In the genomic region with DNA sequence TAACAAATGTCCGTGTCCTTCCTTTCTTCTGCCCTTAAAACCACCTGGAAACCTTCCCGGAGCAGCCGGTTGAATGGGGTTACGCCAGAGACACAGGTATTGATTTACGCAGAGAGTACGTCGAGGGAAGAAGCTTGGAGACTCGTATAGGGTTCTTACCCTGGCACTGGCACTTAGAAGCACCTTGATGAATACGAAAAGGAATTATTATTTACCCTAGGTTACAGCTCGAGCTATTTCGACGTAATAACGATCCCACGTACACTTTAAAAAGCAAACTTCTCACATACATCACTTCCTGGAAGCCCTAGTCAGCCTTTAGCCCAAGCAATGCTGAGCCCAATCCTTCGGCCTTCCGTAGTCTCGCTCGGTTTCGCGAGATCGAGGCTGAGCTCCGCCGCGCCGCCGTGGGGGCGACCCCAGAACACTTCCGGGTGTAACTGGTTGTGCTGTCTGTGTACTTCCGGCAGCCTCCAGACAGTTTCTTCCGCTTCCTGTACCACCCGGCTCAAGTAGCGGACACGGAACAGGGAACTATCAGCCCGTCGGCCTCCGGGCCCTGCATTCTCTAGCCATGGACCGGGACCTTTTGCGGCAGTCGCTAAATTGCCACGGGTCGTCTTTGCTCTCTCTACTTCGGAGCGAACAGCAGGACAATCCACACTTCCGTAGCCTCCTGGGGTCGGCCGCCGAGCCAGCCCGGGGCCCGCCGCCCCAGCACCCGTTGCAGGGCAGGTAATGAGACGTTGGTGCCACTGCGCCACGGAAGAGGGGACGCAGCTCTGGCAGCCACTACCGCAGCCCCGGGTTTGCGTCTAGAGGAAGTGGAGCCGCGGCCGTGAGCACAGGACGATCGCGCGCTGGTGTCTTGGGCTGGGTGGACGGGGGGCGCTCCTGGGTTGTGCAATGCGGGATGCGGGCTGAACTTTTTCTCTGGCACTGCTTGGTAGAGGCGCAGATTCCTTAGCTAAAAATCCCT, we compare ENCODE assay signal across 8 cellular contexts. TPM values are rescaled to one million over a fixed set of nuclear protein-coding genes. Genes with fewer than 3 reads are reported as not detected.
DNase-seq lines count a peak whose midpoint lies in the region; ATAC-seq, FAIRE-seq and TF ChIP-seq lines count a peak whose summit lies in the region.

A gene with protein sequence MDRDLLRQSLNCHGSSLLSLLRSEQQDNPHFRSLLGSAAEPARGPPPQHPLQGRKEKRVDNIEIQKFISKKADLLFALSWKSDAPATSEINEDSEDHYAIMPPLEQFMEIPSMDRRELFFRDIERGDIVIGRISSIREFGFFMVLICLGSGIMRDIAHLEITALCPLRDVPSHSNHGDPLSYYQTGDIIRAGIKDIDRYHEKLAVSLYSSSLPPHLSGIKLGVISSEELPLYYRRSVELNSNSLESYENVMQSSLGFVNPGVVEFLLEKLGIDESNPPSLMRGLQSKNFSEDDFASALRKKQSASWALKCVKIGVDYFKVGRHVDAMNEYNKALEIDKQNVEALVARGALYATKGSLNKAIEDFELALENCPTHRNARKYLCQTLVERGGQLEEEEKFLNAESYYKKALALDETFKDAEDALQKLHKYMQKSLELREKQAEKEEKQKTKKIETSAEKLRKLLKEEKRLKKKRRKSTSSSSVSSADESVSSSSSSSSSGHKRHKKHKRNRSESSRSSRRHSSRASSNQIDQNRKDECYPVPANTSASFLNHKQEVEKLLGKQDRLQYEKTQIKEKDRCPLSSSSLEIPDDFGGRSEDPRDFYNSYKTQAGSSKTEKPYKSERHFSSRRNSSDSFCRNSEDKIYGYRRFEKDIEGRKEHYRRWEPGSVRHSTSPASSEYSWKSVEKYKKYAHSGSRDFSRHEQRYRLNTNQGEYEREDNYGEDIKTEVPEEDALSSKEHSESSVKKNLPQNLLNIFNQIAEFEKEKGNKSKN (plus strand): TSS at position 476 of the 979 bp plus-strand sequence. CDS start 99 bp downstream, at position 575.

- H4K20me1 ChIP-seq in keratinocyte (ENCODE audit: control insufficient read depth, extremely low read depth, insufficient read depth, low read length) = no peaks in the 10 kb centered on the region

- H3K4me3 ChIP-seq in keratinocyte (ENCODE audit: control insufficient read depth in 2 of 3, extremely low read depth in 1 of 3, insufficient read depth in 2 of 3, low read depth in 1 of 3, low read length in 3 of 3) = peak within 1 kb of the TSS; percentile 89 to 97 (median 97)

- H2AFZ ChIP-seq in keratinocyte (ENCODE audit: control insufficient read depth, low read length) = peak within 1 kb of the TSS; percentile 98

- dilution Hi-C loops in keratinocyte (cut with MboI; ENCODE audit: extremely low pct_ligation_motif_present, low sequenced_read_pairs) = no loop called here

- peak within 1 kb of the TSS; percentile 89 for H3K4me2 ChIP-seq in keratinocyte (ENCODE audit: control insufficient read depth, extremely low read depth, insufficient read depth, low read depth, low read length)

- DNase-seq in AG09319 (ENCODE audit: extremely low read depth, low read depth) (peak; percentile 84), NCI-H446 (lab: John Stamatoyannopoulos, UW) (peak; percentile 84 to 97), cerebellar cortex (ENCODE audit: low spot score) (peak; percentile 93), keratinocyte (ENCODE audit: low read depth, low spot score) (peak; percentile 73)
- peak; percentile 80 to 89 for DNase-seq in stimulated activated CD4-positive, alpha-beta T cell treated with anti-CD3 and anti-CD28 coated beads, Interleukin-15, amount 100 ng/mL, for 1 hour (ENCODE audit: low read depth in 1 of 2, low spot score in 1 of 2)

- no peaks in the 10 kb centered on the region for H3K9me3 ChIP-seq in keratinocyte (ENCODE audit: control insufficient read depth, low read depth, low read length)

- FAIRE-seq in keratinocyte (lab: Jason Lieb, UNC) = peak; percentile 88

- peak; percentile 98 for ATAC-seq in GM19023 (IDR thresholded peaks at IDR 0.05; ENCODE audit: unreplicated experiment)
- peak; percentile 98 for ATAC-seq in HG03280 (IDR thresholded peaks at IDR 0.05; ENCODE audit: unreplicated experiment)
- ATAC-seq in activated CD4-positive, CD25-positive, alpha-beta regulatory T cell treated with anti-CD3 and anti-CD28 coated beads, Interleukin-2, amount 50 U/mL, for 24 hours = peak; percentile 98

- peak within 1 kb of the TSS; percentile 84 for H3K9ac ChIP-seq in keratinocyte (ENCODE audit: control insufficient read depth, extremely low read depth, insufficient read depth, low read length)

- no peaks in the 10 kb centered on the region for H3K27me3 ChIP-seq in keratinocyte (ENCODE audit: control insufficient read depth, extremely low read depth, insufficient read depth, low read length)

- TF ChIP-seq CTCF in AG09319 (IDR thresholded peaks at IDR 0.05; ENCODE audit: low read depth, low read length) (no peak; the same call in 1 of the 2 replicates), keratinocyte (optimal IDR thresholded peaks at IDR 0.05 in 1 of 3, IDR thresholded peaks at IDR 0.05 in 1 of 3, conservative IDR thresholded peaks at IDR 0.05 in 1 of 3; ENCODE audit: extremely low read depth in 1 of 3, insufficient read depth in 2 of 3, low read length in 3 of 3) (peak in 2 of 3 experiments; percentile 4 to 21)

- H3K36me3 ChIP-seq in keratinocyte (ENCODE audit: control insufficient read depth in 2 of 2, extremely low read depth in 1 of 2, insufficient read depth in 2 of 2, low read length in 2 of 2) = peaks cover 3 to 6% of the 10 kb centered on the region in 2 experiments

- H3K27ac ChIP-seq in keratinocyte (ENCODE audit: control insufficient read depth, insufficient read depth, low read length) = peak within 1 kb of the TSS; percentile 84

- no peaks in the 10 kb centered on the region for H3K4me1 ChIP-seq in keratinocyte (ENCODE audit: control insufficient read depth, extremely low read depth, insufficient read depth, low read length)

- H3K9me1 ChIP-seq in keratinocyte (ENCODE audit: control insufficient read depth, extremely low read depth, insufficient read depth, low read length) = no peaks in the 10 kb centered on the region

- H3K79me2 ChIP-seq in keratinocyte (ENCODE audit: control insufficient read depth, insufficient read depth, low read length) = peaks cover 30% of the 10 kb centered on the region

RNA-seq across cellular contexts. Expression of the gene that starts here (rescaled TPM):
- polyA plus RNA-seq in keratinocyte = 9.0 to 35.6 TPM (median 30.5 TPM) in 3 replicates
- polyA plus RNA-seq in keratinocyte (2011; ENCODE audit: low read depth) = 34.3 TPM
- polyA plus RNA-seq in keratinocyte (2011; cell fraction: cytosol; rRNA removed) = 3.7 and 9.1 TPM in 2 replicates
- polyA plus RNA-seq in keratinocyte (2011; cell fraction: nucleus; rRNA removed) = 56.8 and 86.0 TPM in 2 replicates
- 8.6 and 15.6 TPM in 2 replicates for polyA plus RNA-seq in keratinocyte (2012; ENCODE audit: low replicate concordance)
- 17.6 to 28.6 TPM (median 23.3 TPM) in 3 replicates for polyA minus RNA-seq in keratinocyte
- 10.4 TPM for polyA minus RNA-seq in keratinocyte (2011; cell fraction: cytosol; rRNA and poly(A)+ RNA removed)
- polyA minus RNA-seq in keratinocyte (2011; cell fraction: nucleus; rRNA and poly(A)+ RNA removed) = 97.7 and 106 TPM in 2 replicates

Comparison
In these comparisons a context has a peak if more than half of its experiments do, and no peak if none do; other contexts are left out.
1. Peak in every context shown above with its lines: DNase-seq, ATAC-seq, H3K4me3 ChIP-seq and H3K27ac ChIP-seq.